8 cellular contexts compared by ENCODE assay signal in the genomic region with DNA sequence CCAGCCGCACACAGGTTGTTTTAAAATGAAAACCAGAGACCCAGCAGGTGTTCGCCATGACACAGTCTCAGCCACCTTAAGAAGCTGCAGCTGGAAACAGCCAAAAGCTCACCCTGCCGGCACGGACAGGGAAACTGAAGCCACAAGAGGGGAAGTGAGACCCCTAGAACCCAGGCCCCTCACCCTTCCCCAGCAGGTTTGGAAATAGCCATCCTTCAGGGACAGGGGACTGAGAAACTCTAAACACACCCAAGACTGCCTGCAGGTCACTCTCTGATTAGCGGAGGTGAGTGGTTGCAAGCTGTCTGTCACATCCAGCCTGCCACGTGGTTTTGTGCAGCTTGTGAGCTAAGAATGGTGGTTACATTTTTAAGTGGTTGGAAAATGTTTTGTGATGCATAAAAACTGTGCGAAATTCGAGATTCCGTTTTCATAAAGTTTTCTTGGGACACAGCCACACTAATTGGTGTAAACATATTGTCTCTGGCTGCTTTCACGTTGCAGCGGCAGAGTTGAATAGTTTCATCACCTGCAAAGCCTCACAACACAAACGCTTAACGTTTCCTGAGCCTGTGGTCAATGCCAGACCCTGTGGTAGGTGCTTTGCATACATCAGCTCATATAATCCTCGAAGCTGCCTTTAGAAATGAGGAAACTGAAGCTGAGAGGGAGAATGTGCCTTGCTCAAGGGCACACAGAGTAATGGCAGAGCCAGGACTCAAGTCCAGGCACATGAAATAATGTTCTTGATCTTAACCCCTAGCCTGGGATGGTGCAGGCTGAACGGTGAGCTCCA. TPM values are rescaled to one million over a fixed set of nuclear protein-coding genes. Genes with fewer than 3 reads are reported as not detected.
A peak's percentile ranks its signal among the peaks of the same experiment; 100 is the strongest.
DNase-seq lines count a peak whose midpoint lies in the region; ATAC-seq and TF ChIP-seq lines count a peak whose summit lies in the region.

No MANE protein-coding gene starts in this region.

- peaks cover 73% of the 10 kb centered on the region for H3K4me1 ChIP-seq in lower lobe of right lung

- no peak for DNase-seq in WERI-Rb-1
- DNase-seq in lower lobe of right lung: no peak
- no peak for DNase-seq in erythroblast (lab: John Stamatoyannopoulos, UW)
- DNase-seq in C1 segment of cervical spinal cord (lab: John Stamatoyannopoulos, UW): no peak
- no peak for DNase-seq in SW 1271 (lab: John Stamatoyannopoulos, UW)

- H3K36me3 ChIP-seq in WERI-Rb-1: no peaks in the 10 kb centered on the region
- no peaks in the 10 kb centered on the region for H3K36me3 ChIP-seq in lower lobe of right lung

- H3K27ac ChIP-seq in WERI-Rb-1: 0 out of 2 replicates have a peak overlapping the region, but pooled peaks have one; percentile 3
- peak overlapping the region; percentile 85 for H3K27ac ChIP-seq in lower lobe of right lung

- ATAC-seq in GM18508 (IDR thresholded peaks at IDR 0.05; ENCODE audit: insufficient read depth, unreplicated experiment) (peak; percentile 37), GM21515 (IDR thresholded peaks at IDR 0.05; ENCODE audit: unreplicated experiment) (peak; percentile 51), HG03558 (IDR thresholded peaks at IDR 0.05; ENCODE audit: extremely low read depth, unreplicated experiment) (peak; percentile 42), lower lobe of right lung (peak; percentile 21 to 23)

- intact Hi-C loops in lower lobe of right lung (cut with DNase I): no loop called here

- no peaks in the 10 kb centered on the region for H3K27me3 ChIP-seq in WERI-Rb-1 (ENCODE audit: insufficient read depth, low read depth, severe bottlenecking)
- H3K27me3 ChIP-seq in lower lobe of right lung (ENCODE audit: low read depth): no peaks in the 10 kb centered on the region

- TF ChIP-seq CTCF in WERI-Rb-1 (IDR thresholded peaks at IDR 0.05; ENCODE audit: low read depth, low read length) (no peak), lower lobe of right lung (IDR thresholded peaks at IDR 0.05) (no peak)

- H3K4me3 ChIP-seq in WERI-Rb-1 (ENCODE audit: low read depth, low read length) (no peak overlapping the region), lower lobe of right lung (peak overlapping the region; percentile 7)

- no peaks in the 10 kb centered on the region for H3K9me3 ChIP-seq in WERI-Rb-1 (ENCODE audit: severe bottlenecking)
- no peaks in the 10 kb centered on the region for H3K9me3 ChIP-seq in lower lobe of right lung

- no peak for TF ChIP-seq POLR2A in erythroblast (IDR thresholded peaks at IDR 0.05; ENCODE audit: low read length)

RNA-seq across cellular contexts. Expression of a gene that starts 1.7 kb away (rescaled TPM):
- total RNA-seq in lower lobe of right lung: 59.9 TPM

RNA-seq across cellular contexts. Expression of a gene that starts 37.5 kb away (rescaled TPM):
- 13.4 TPM for total RNA-seq in lower lobe of right lung
